Comparison of ENCODE assay signal across 8 cellular contexts in the genomic region with DNA sequence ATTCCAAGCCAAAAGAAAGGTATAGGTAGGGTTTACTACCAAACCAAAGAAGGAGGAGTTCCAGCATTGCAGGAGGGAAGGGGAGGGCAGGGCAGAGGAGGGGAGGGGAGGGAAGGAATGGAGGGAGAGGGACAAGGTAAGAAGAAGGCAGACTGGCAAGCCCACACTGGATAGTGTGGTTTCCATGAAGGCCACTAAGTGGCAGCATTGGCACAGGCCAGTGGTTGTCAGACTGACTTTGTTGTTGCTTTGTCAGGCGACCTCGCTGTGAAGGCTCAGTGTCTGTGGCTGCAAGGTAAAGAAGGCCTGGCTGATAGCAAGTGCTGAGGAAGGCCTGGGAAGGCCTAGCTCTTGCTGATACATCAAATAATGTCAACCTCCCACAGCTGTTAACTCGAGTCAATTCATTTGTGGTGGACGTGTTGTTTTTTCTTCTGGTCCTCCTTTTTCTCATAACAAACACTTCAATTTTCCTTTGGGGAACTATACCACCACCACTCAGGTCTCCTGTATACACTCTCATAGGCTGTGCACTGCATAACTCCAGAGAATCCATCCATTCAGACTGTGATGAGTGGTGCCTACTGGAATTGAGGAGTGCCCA. TPM values are rescaled to one million over a fixed set of nuclear protein-coding genes. Genes with fewer than 3 reads are reported as not detected.
DNase-seq lines count a peak whose midpoint lies in the region; ATAC-seq, FAIRE-seq and TF ChIP-seq lines count a peak whose summit lies in the region.

No MANE protein-coding gene starts in this region.

- BruUV-seq in Calu3 (replicated peaks; lab: Mats Ljungman, UMichigan), result no TSS peak

- peak; percentile 86 for TF ChIP-seq CTCF in Calu3 (IDR thresholded peaks at IDR 0.05; ENCODE audit: unreplicated experiment)

- H3K27me3 Mint-ChIP-seq in Calu3 (ENCODE audit: unreplicated experiment), result peaks cover 59% of the 10 kb centered on the region
- no peaks in the 10 kb centered on the region for H3K27me3 Mint-ChIP-seq in activated T-helper 1 cell treated with anti-CD3 and anti-CD28 coated beads, Interleukin-12 subunit alpha, Interleukin-12 subunit beta, Interleukin-2, Interleukin-4 antibody, amounts not matched to agents 30 ng/mL and 10 ng/mL and 1 ng/mL, durations not matched to agents 14 hours and 24 hours and 36 hours (ENCODE audit: insufficient read depth)

- no peaks in the 10 kb centered on the region for H3K36me3 ChIP-seq in NT2/D1 (ENCODE audit: insufficient read depth, insufficient read length, low read length)

- intact Hi-C loops in Calu3 (cut with micrococcal nuclease; ENCODE audit: unreplicated experiment), result loop anchor here (1.0 to 5.0 kb wide), 2 partner anchors 36 to 160 kb away; no protein-coding TSS in a partner anchor
- intact Hi-C loops in activated T-helper 1 cell treated with anti-CD3 and anti-CD28 coated beads, Interleukin-12 subunit alpha, Interleukin-12 subunit beta, Interleukin-2, Interleukin-4 antibody, amounts not matched to agents 30 ng/mL and 10 ng/mL and 1 ng/mL, durations not matched to agents 14 hours and 24 hours and 36 hours (cut with micrococcal nuclease), result loop anchor here (1.0 to 10.0 kb wide), 4 partner anchors 41 to 1776 kb away; partner anchors contain the start of gene KCNK15

- H3K4me1 Mint-ChIP-seq in Calu3 (ENCODE audit: low read depth, unreplicated experiment), result no peaks in the 10 kb centered on the region
- no peaks in the 10 kb centered on the region for H3K4me1 Mint-ChIP-seq in activated T-helper 1 cell treated with anti-CD3 and anti-CD28 coated beads, Interleukin-12 subunit alpha, Interleukin-12 subunit beta, Interleukin-2, Interleukin-4 antibody, amounts not matched to agents 30 ng/mL and 10 ng/mL and 1 ng/mL, durations not matched to agents 14 hours and 24 hours and 36 hours (ENCODE audit: low read depth)

- peak; percentile 98 for FAIRE-seq in HTR-8/SVneo (lab: Jason Lieb, UNC)

- CTCF ChIA-PET in Calu3 (lab: Charles Lee), result interaction anchor here (0.7 to 3.4 kb wide), 3 partner anchors 49 to 161 kb away, joined by 5 to 12 read pairs (median 9); no protein-coding TSS in a partner anchor

- H3K9me3 ChIP-seq in NT2/D1 (ENCODE audit: insufficient read depth, low read length), result peaks cover 3% of the 10 kb centered on the region; the same call in 1 of the 2 replicates

- no peak for ATAC-seq in GM19395 (IDR thresholded peaks at IDR 0.05; ENCODE audit: unreplicated experiment)
- ATAC-seq in GM21528 (IDR thresholded peaks at IDR 0.05; ENCODE audit: low FRiP score, unreplicated experiment), result no peak

- no peaks in the 10 kb centered on the region for H3K4me1 ChIP-seq in NT2/D1 (ENCODE audit: insufficient read depth, insufficient read length)

- H3K36me3 Mint-ChIP-seq in Calu3 (ENCODE audit: insufficient read depth, unreplicated experiment), result no peaks in the 10 kb centered on the region
- H3K36me3 Mint-ChIP-seq in activated T-helper 1 cell treated with anti-CD3 and anti-CD28 coated beads, Interleukin-12 subunit alpha, Interleukin-12 subunit beta, Interleukin-2, Interleukin-4 antibody, amounts not matched to agents 30 ng/mL and 10 ng/mL and 1 ng/mL, durations not matched to agents 14 hours and 24 hours and 36 hours (ENCODE audit: low read depth), result no peaks in the 10 kb centered on the region

- H3K4me3 ChIP-seq in NT2/D1 (ENCODE audit: insufficient read length, low read depth), result no peak overlapping the region

- no peak overlapping the region for H3K9ac ChIP-seq in NT2/D1 (ENCODE audit: insufficient read length, low read depth)

- H3K27me3 ChIP-seq in NT2/D1 (ENCODE audit: insufficient read depth, insufficient read length), result no peaks in the 10 kb centered on the region

- DNase-seq in Calu3, result peak; percentile 79
- peak; percentile 81 for DNase-seq in HTR-8/SVneo (ENCODE audit: insufficient read length, low spot score)
- peak; percentile 83 for DNase-seq in NT2/D1 (ENCODE audit: low read depth, low spot score)
- DNase-seq in activated T-helper 1 cell treated with anti-CD3 and anti-CD28 coated beads, Interleukin-12 subunit alpha, Interleukin-12 subunit beta, Interleukin-2, Interleukin-4 antibody, amounts not matched to agents 30 ng/mL and 10 ng/mL and 1 ng/mL, durations not matched to agents 14 hours and 24 hours and 36 hours (ENCODE audit: low spot score), result peak; percentile 39
- DNase-seq in germinal center (ENCODE audit: low spot score), result peak; percentile 47
- DNase-seq in pons (ENCODE audit: low spot score), result peak; percentile 67

- H3K4me3 Mint-ChIP-seq in Calu3 (ENCODE audit: low read depth, unreplicated experiment), result no peak overlapping the region
- H3K4me3 Mint-ChIP-seq in activated T-helper 1 cell treated with anti-CD3 and anti-CD28 coated beads, Interleukin-12 subunit alpha, Interleukin-12 subunit beta, Interleukin-2, Interleukin-4 antibody, amounts not matched to agents 30 ng/mL and 10 ng/mL and 1 ng/mL, durations not matched to agents 14 hours and 24 hours and 36 hours, result no peak overlapping the region

- H3K9me3 Mint-ChIP-seq in Calu3 (ENCODE audit: low read depth, unreplicated experiment), result no peaks in the 10 kb centered on the region
- no peaks in the 10 kb centered on the region for H3K9me3 Mint-ChIP-seq in activated T-helper 1 cell treated with anti-CD3 and anti-CD28 coated beads, Interleukin-12 subunit alpha, Interleukin-12 subunit beta, Interleukin-2, Interleukin-4 antibody, amounts not matched to agents 30 ng/mL and 10 ng/mL and 1 ng/mL, durations not matched to agents 14 hours and 24 hours and 36 hours

- H3K27ac Mint-ChIP-seq in Calu3 (ENCODE audit: unreplicated experiment), result no peak overlapping the region
- no peak overlapping the region for H3K27ac Mint-ChIP-seq in activated T-helper 1 cell treated with anti-CD3 and anti-CD28 coated beads, Interleukin-12 subunit alpha, Interleukin-12 subunit beta, Interleukin-2, Interleukin-4 antibody, amounts not matched to agents 30 ng/mL and 10 ng/mL and 1 ng/mL, durations not matched to agents 14 hours and 24 hours and 36 hours

RNA-seq across cellular contexts. Expression of gene ZNF334, which starts 7.7 kb away (rescaled TPM):
- not detected in 2 replicates for total RNA-seq in Calu3 (2022)
- total RNA-seq in activated T-helper 1 cell treated with anti-CD3 and anti-CD28 coated beads, Interleukin-12 subunit alpha, Interleukin-12 subunit beta, Interleukin-2, Interleukin-4 antibody, amounts not matched to agents 30 ng/mL and 10 ng/mL and 1 ng/mL, durations not matched to agents 14 hours and 24 hours and 36 hours, result 1.2 and 1.7 TPM in 2 replicates

RNA-seq across cellular contexts. Expression of gene OCSTAMP, which starts 29.4 kb away (rescaled TPM):
- total RNA-seq in Calu3 (2022), result not detected in 2 replicates
- 0.26 and 0.47 TPM in 2 replicates for total RNA-seq in activated T-helper 1 cell treated with anti-CD3 and anti-CD28 coated beads, Interleukin-12 subunit alpha, Interleukin-12 subunit beta, Interleukin-2, Interleukin-4 antibody, amounts not matched to agents 30 ng/mL and 10 ng/mL and 1 ng/mL, durations not matched to agents 14 hours and 24 hours and 36 hours
